Comparison of ENCODE assay signal across 23 cellular contexts in genomic region chr1:182995894-182996293, GRCh38. TPM values are rescaled to one million over a fixed set of nuclear protein-coding genes. Genes with fewer than 3 reads are reported as not detected.
DNase-seq lines count a peak whose midpoint lies in the region; ATAC-seq, FAIRE-seq and TF ChIP-seq lines count a peak whose summit lies in the region.
"Had no signal": no experiment of that assay in that cellular context is flagged by ENCODE, and none has a peak within 500 bp of the region (broad histone marks: within the 10 kb centered on the region; RNA-seq: fewer than 3 reads in every experiment).

No MANE protein-coding gene starts in this region.

- peak overlapping the region; percentile 1 to 61 (median 24); a peak in 17 of 22 replicates for H3K4me2 ChIP-seq in BLaER1 treated with 17β-estradiol and CSF1 and Interleukin-3, amounts not matched to agents 10 nM and 100 nM

- no peak for FAIRE-seq in RCC 7860 (lab: Jason Lieb, UNC)
- FAIRE-seq: small intestine had no signal

- POLR2A ChIA-PET in activated CD8-positive, alpha-beta T cell treated with anti-CD3 and anti-CD28 coated beads, Interleukin-2, amount 10 ng/mL, durations not matched to agents 7 days and 5 days (lab: Charles Lee), result no interaction called here
- POLR2A ChIA-PET in naive thymus-derived CD8-positive, alpha-beta T cell (lab: Charles Lee), result no interaction called here

- H3K27ac Mint-ChIP-seq in endothelial cell (ENCODE audit: unreplicated experiment), result peak overlapping the region; percentile 48
- H3K27ac Mint-ChIP-seq in activated naive CD8-positive, alpha-beta T cell treated with anti-CD3 and anti-CD28 coated beads for 36 hours, result no peak overlapping the region
- no peak overlapping the region for H3K27ac Mint-ChIP-seq in activated CD8-positive, alpha-beta T cell treated with anti-CD3 and anti-CD28 coated beads, Interleukin-2, amount 10 ng/mL, durations not matched to agents 7 days and 5 days
- H3K27ac Mint-ChIP-seq in naive thymus-derived CD8-positive, alpha-beta T cell, result no peak overlapping the region
- H3K27ac Mint-ChIP-seq: activated CD8-positive, alpha-beta T cell treated with anti-CD3 and anti-CD28 coated beads for 36 hours; activated naive CD4-positive, alpha-beta T cell treated with anti-CD3 and anti-CD28 coated beads, Interleukin-2, amount 10 ng/mL, durations not matched to agents 7 days and 5 days; activated T-cell treated with anti-CD3 and anti-CD28 coated beads, Interleukin-2, amount 50 U/mL, for 24 hours; CD8-positive, alpha-beta T cell had no signal

- no peaks in the 10 kb centered on the region for H3K36me3 Mint-ChIP-seq in endothelial cell (ENCODE audit: low read depth, unreplicated experiment)
- H3K36me3 Mint-ChIP-seq in activated naive CD8-positive, alpha-beta T cell treated with anti-CD3 and anti-CD28 coated beads for 36 hours, result no peaks in the 10 kb centered on the region
- H3K36me3 Mint-ChIP-seq in activated CD8-positive, alpha-beta T cell treated with anti-CD3 and anti-CD28 coated beads, Interleukin-2, amount 10 ng/mL, durations not matched to agents 7 days and 5 days (ENCODE audit: low read depth), result no peaks in the 10 kb centered on the region
- H3K36me3 Mint-ChIP-seq in naive thymus-derived CD8-positive, alpha-beta T cell, result no peaks in the 10 kb centered on the region
- H3K36me3 Mint-ChIP-seq: activated naive CD4-positive, alpha-beta T cell treated with anti-CD3 and anti-CD28 coated beads, Interleukin-2, amount 10 ng/mL, durations not matched to agents 7 days and 5 days; CD8-positive, alpha-beta T cell had no signal

- peaks cover 7 to 26% (median 20%) of the 10 kb centered on the region in 10 experiments; a peak in 19 of 20 replicates for H3K4me1 ChIP-seq in BLaER1 treated with 17β-estradiol and CSF1 and Interleukin-3, amounts not matched to agents 10 nM and 100 nM

- H3K27me3 Mint-ChIP-seq in endothelial cell (ENCODE audit: unreplicated experiment), result no peaks in the 10 kb centered on the region
- peaks cover 47% of the 10 kb centered on the region for H3K27me3 Mint-ChIP-seq in activated naive CD8-positive, alpha-beta T cell treated with anti-CD3 and anti-CD28 coated beads for 36 hours
- peaks cover 31% of the 10 kb centered on the region for H3K27me3 Mint-ChIP-seq in activated CD8-positive, alpha-beta T cell treated with anti-CD3 and anti-CD28 coated beads, Interleukin-2, amount 10 ng/mL, durations not matched to agents 7 days and 5 days (ENCODE audit: low read depth)
- H3K27me3 Mint-ChIP-seq in naive thymus-derived CD8-positive, alpha-beta T cell, result peaks cover 12 to 57% (median 19%) of the 10 kb centered on the region in 5 donors

- no peaks in the 10 kb centered on the region for H4K20me1 ChIP-seq in BLaER1 treated with 17β-estradiol and CSF1 and Interleukin-3, amounts not matched to agents 10 nM and 100 nM

- ATAC-seq in activated CD8-positive, alpha-beta T cell treated with anti-CD3 and anti-CD28 coated beads, Interleukin-2, amount 10 ng/mL, durations not matched to agents 7 days and 5 days, result no peak
- ATAC-seq in naive thymus-derived CD8-positive, alpha-beta T cell, result no peak
- ATAC-seq: activated CD8-positive, alpha-beta T cell treated with anti-CD3 and anti-CD28 coated beads for 36 hours; CD8-positive, alpha-beta T cell had no signal

- H3K4me3 ChIP-seq in BLaER1 treated with 17β-estradiol and CSF1 and Interleukin-3, amounts not matched to agents 10 nM and 100 nM, result no peak overlapping the region; a peak in 2 of 20 replicates
- H3K4me3 ChIP-seq: esophagus squamous epithelium had no signal

- no peak overlapping the region for H3K9ac ChIP-seq in BLaER1 treated with 17β-estradiol and CSF1 and Interleukin-3, amounts not matched to agents 10 nM and 100 nM

- no peaks in the 10 kb centered on the region for H3K9me3 Mint-ChIP-seq in endothelial cell (ENCODE audit: unreplicated experiment)
- no peaks in the 10 kb centered on the region for H3K9me3 Mint-ChIP-seq in activated naive CD8-positive, alpha-beta T cell treated with anti-CD3 and anti-CD28 coated beads for 36 hours
- no peaks in the 10 kb centered on the region for H3K9me3 Mint-ChIP-seq in activated CD8-positive, alpha-beta T cell treated with anti-CD3 and anti-CD28 coated beads, Interleukin-2, amount 10 ng/mL, durations not matched to agents 7 days and 5 days (ENCODE audit: insufficient read depth)
- no peaks in the 10 kb centered on the region for H3K9me3 Mint-ChIP-seq in naive thymus-derived CD8-positive, alpha-beta T cell
- H3K9me3 Mint-ChIP-seq: activated CD8-positive, alpha-beta T cell treated with anti-CD3 and anti-CD28 coated beads for 36 hours; activated naive CD4-positive, alpha-beta T cell treated with anti-CD3 and anti-CD28 coated beads, Interleukin-2, amount 10 ng/mL, durations not matched to agents 7 days and 5 days; activated T-cell treated with anti-CD3 and anti-CD28 coated beads, Interleukin-2, amount 50 U/mL, for 24 hours; CD8-positive, alpha-beta T cell had no signal

- no peak overlapping the region for H3K4me3 Mint-ChIP-seq in endothelial cell (ENCODE audit: unreplicated experiment)
- no peak overlapping the region for H3K4me3 Mint-ChIP-seq in activated naive CD8-positive, alpha-beta T cell treated with anti-CD3 and anti-CD28 coated beads for 36 hours
- H3K4me3 Mint-ChIP-seq in activated CD8-positive, alpha-beta T cell treated with anti-CD3 and anti-CD28 coated beads, Interleukin-2, amount 10 ng/mL, durations not matched to agents 7 days and 5 days, result no peak overlapping the region
- no peak overlapping the region for H3K4me3 Mint-ChIP-seq in naive thymus-derived CD8-positive, alpha-beta T cell
- H3K4me3 Mint-ChIP-seq: activated CD8-positive, alpha-beta T cell treated with anti-CD3 and anti-CD28 coated beads for 36 hours; activated naive CD4-positive, alpha-beta T cell treated with anti-CD3 and anti-CD28 coated beads, Interleukin-2, amount 10 ng/mL, durations not matched to agents 7 days and 5 days; activated T-cell treated with anti-CD3 and anti-CD28 coated beads, Interleukin-2, amount 50 U/mL, for 24 hours; CD8-positive, alpha-beta T cell had no signal

- H3K36me3 ChIP-seq in BLaER1 treated with 17β-estradiol and CSF1 and Interleukin-3, amounts not matched to agents 10 nM and 100 nM, result no peaks in the 10 kb centered on the region
- H3K36me3 ChIP-seq: esophagus squamous epithelium had no signal

- TF ChIP-seq CTCF in endothelial cell (IDR thresholded peaks at IDR 0.05; ENCODE audit: unreplicated experiment), result no peak

- peak overlapping the region in 3 of 11 experiments; percentile 3 to 32 (median 19); a peak in 1 of 22 replicates for H3K27ac ChIP-seq in BLaER1 treated with 17β-estradiol and CSF1 and Interleukin-3, amounts not matched to agents 10 nM and 100 nM
- H3K27ac ChIP-seq: esophagus squamous epithelium had no signal

- no peaks in the 10 kb centered on the region for H3K9me3 ChIP-seq in BLaER1 treated with 17β-estradiol and CSF1 and Interleukin-3, amounts not matched to agents 10 nM and 100 nM (replicated peaks in 1 of 11)
- H3K9me3 ChIP-seq: esophagus squamous epithelium had no signal

- no peaks in the 10 kb centered on the region for H3K27me3 ChIP-seq in BLaER1 treated with 17β-estradiol and CSF1 and Interleukin-3, amounts not matched to agents 10 nM and 100 nM
- H3K27me3 ChIP-seq: esophagus squamous epithelium had no signal

- CTCF ChIA-PET in activated CD8-positive, alpha-beta T cell treated with anti-CD3 and anti-CD28 coated beads, Interleukin-2, amount 10 ng/mL, durations not matched to agents 7 days and 5 days (lab: Charles Lee), result no interaction called here

- H3K4me1 Mint-ChIP-seq in endothelial cell (ENCODE audit: unreplicated experiment), result no peaks in the 10 kb centered on the region
- H3K4me1 Mint-ChIP-seq in activated naive CD8-positive, alpha-beta T cell treated with anti-CD3 and anti-CD28 coated beads for 36 hours, result no peaks in the 10 kb centered on the region
- H3K4me1 Mint-ChIP-seq in activated CD8-positive, alpha-beta T cell treated with anti-CD3 and anti-CD28 coated beads, Interleukin-2, amount 10 ng/mL, durations not matched to agents 7 days and 5 days (ENCODE audit: low read depth), result no peaks in the 10 kb centered on the region
- H3K4me1 Mint-ChIP-seq in naive thymus-derived CD8-positive, alpha-beta T cell, result no peaks in the 10 kb centered on the region
- H3K4me1 Mint-ChIP-seq: activated naive CD4-positive, alpha-beta T cell treated with anti-CD3 and anti-CD28 coated beads, Interleukin-2, amount 10 ng/mL, durations not matched to agents 7 days and 5 days had no signal

- intact Hi-C loops in posterior vena cava (cut with DNase I), result no loop called here

- peak; percentile 60 to 62 for DNase-seq in Kasumi-1 (lab: John Stamatoyannopoulos, UW)
- peak; percentile 1 for DNase-seq in RCC 7860 (ENCODE audit: low spot score)
- DNase-seq in endothelial cell (ENCODE audit: low spot score), result no peak
- no peak for DNase-seq in activated naive CD8-positive, alpha-beta T cell treated with anti-CD3 and anti-CD28 coated beads for 36 hours
- no peak for DNase-seq in posterior vena cava (ENCODE audit: low spot score)
- DNase-seq in activated CD8-positive, alpha-beta T cell treated with anti-CD3 and anti-CD28 coated beads, Interleukin-2, amount 10 ng/mL, durations not matched to agents 7 days and 5 days, result no peak
- DNase-seq in naive thymus-derived CD8-positive, alpha-beta T cell, result no peak
- DNase-seq: activated CD8-positive, alpha-beta T cell treated with anti-CD3 and anti-CD28 coated beads for 36 hours; activated naive CD4-positive, alpha-beta T cell treated with anti-CD3 and anti-CD28 coated beads, Interleukin-2, amount 10 ng/mL, durations not matched to agents 7 days and 5 days; activated T-cell treated with anti-CD3 and anti-CD28 coated beads, Interleukin-2, amount 50 U/mL, for 24 hours; aorta; CD8-positive, alpha-beta T cell; DND-41; effector CD4-positive, alpha-beta T cell; esophagus squamous epithelium; Karpas-422; midbrain; NCI-H1436; NCI-H2171; small intestine had no signal

RNA-seq across cellular contexts. Expression of gene LAMC1, which starts 27.3 kb away (rescaled TPM):
- 265 TPM for total RNA-seq in endothelial cell (ENCODE audit: unreplicated experiment)
- under 1 TPM; 0.42 to 0.66 TPM for total RNA-seq in activated naive CD8-positive, alpha-beta T cell treated with anti-CD3 and anti-CD28 coated beads for 36 hours
- total RNA-seq in posterior vena cava, result 100 to 1,000 TPM; 230 to 254 TPM
- total RNA-seq in activated CD8-positive, alpha-beta T cell treated with anti-CD3 and anti-CD28 coated beads, Interleukin-2, amount 10 ng/mL, durations not matched to agents 7 days and 5 days, result not detected
- total RNA-seq in naive thymus-derived CD8-positive, alpha-beta T cell, result under 1 TPM; 0.93 to 0.99 TPM
- polyA plus RNA-seq in naive thymus-derived CD8-positive, alpha-beta T cell, result not detected

RNA-seq across cellular contexts. Expression of gene SHCBP1L, which starts 42.9 kb away (rescaled TPM):
- not detected for total RNA-seq in endothelial cell (ENCODE audit: unreplicated experiment)
- not detected for total RNA-seq in activated naive CD8-positive, alpha-beta T cell treated with anti-CD3 and anti-CD28 coated beads for 36 hours
- total RNA-seq in posterior vena cava, result not detected
- not detected for total RNA-seq in activated CD8-positive, alpha-beta T cell treated with anti-CD3 and anti-CD28 coated beads, Interleukin-2, amount 10 ng/mL, durations not matched to agents 7 days and 5 days
- total RNA-seq in naive thymus-derived CD8-positive, alpha-beta T cell, result not detected
- polyA plus RNA-seq in naive thymus-derived CD8-positive, alpha-beta T cell, result not detected
- total RNA-seq: activated CD8-positive, alpha-beta T cell treated with anti-CD3 and anti-CD28 coated beads for 36 hours; aorta; CD8-positive, alpha-beta T cell; pulmonary artery endothelial cell had no signal
- polyA plus RNA-seq: aorta, neural cell, small intestine had no signal

Comparison
In these comparisons a context has a peak if more than half of its experiments do, and no peak if none do; other contexts are left out.
1. DNase-seq: peak in Kasumi-1 (2 of 2) and RCC 7860 (single experiment); none in endothelial cell (single experiment), activated naive CD8-positive, alpha-beta T cell treated with anti-CD3 and anti-CD28 coated beads for 36 hours (single experiment), posterior vena cava (single experiment), activated CD8-positive, alpha-beta T cell treated with anti-CD3 and anti-CD28 coated beads, Interleukin-2, amount 10 ng/mL, durations not matched to agents 7 days and 5 days (single experiment) and naive thymus-derived CD8-positive, alpha-beta T cell (0 of 10).
2. RNA of gene LAMC1, which starts 27.3 kb away (total RNA-seq): 265 TPM in endothelial cell (single experiment) and 230 to 254 TPM in posterior vena cava; 0.93 to 0.99 TPM in naive thymus-derived CD8-positive, alpha-beta T cell, 0.42 to 0.66 TPM in activated naive CD8-positive, alpha-beta T cell treated with anti-CD3 and anti-CD28 coated beads for 36 hours and not detected in activated CD8-positive, alpha-beta T cell treated with anti-CD3 and anti-CD28 coated beads, Interleukin-2, amount 10 ng/mL, durations not matched to agents 7 days and 5 days; every median in the first group is over 100 times any median in the second.